1 cellular context compared by ENCODE assay signal in genomic region chr18:9823805-9824473, GRCh38.
TF ChIP-seq lines count a peak whose summit lies in the region.

No MANE protein-coding gene starts in this region.

TF ChIP-seq in K562, 482 proteins besides CTCF, POLR2A, EP300 and RAD21 (continued from another document and continues in another):
- no peak for TF ChIP-seq ZNF639 (CRISPR knock-in tag; conservative IDR thresholded peaks at IDR 0.05 in 1 of 2, IDR thresholded peaks at IDR 0.05 in 1 of 2)
- TF ChIP-seq ZNF512 (tag; IDR thresholded peaks at IDR 0.05) = no peak
- TF ChIP-seq ZNF133 (CRISPR knock-in tag; IDR thresholded peaks at IDR 0.05) = no peak
- no peak for TF ChIP-seq THAP12 (CRISPR knock-in tag; IDR thresholded peaks at IDR 0.05)
- TF ChIP-seq TAF9B (IDR thresholded peaks at IDR 0.05; ENCODE audit: partially characterized antibody) = no peak
- no peak for TF ChIP-seq SMAD2 (IDR thresholded peaks at IDR 0.05; ENCODE audit: low read depth, low read length)
- TF ChIP-seq L3MBTL2 (IDR thresholded peaks at IDR 0.05) = no peak
- no peak for TF ChIP-seq ZNF445 (CRISPR knock-in tag; IDR thresholded peaks at IDR 0.05; ENCODE audit: low read depth)
- TF ChIP-seq KAT2B (IDR thresholded peaks at IDR 0.05; ENCODE audit: low read depth, low read length) = no peak
- TF ChIP-seq PHF8 (IDR thresholded peaks at IDR 0.05; ENCODE audit: borderline replicate concordance, low read length) = no peak
- no peak for TF ChIP-seq KLF10 (CRISPR knock-in tag; IDR thresholded peaks at IDR 0.05)
- no peak for TF ChIP-seq CUX1 (CRISPR knock-in tag; IDR thresholded peaks at IDR 0.05)
- TF ChIP-seq MCM5 (IDR thresholded peaks at IDR 0.05; ENCODE audit: low read depth) = no peak
- TF ChIP-seq MCM2 (IDR thresholded peaks at IDR 0.05; ENCODE audit: low read depth) = no peak
- TF ChIP-seq TAF15 (IDR thresholded peaks at IDR 0.05; ENCODE audit: low read depth, low read length) = no peak
- TF ChIP-seq ZNF644 (tag; IDR thresholded peaks at IDR 0.05; ENCODE audit: low read depth) = 0 out of 2 replicates have a peak, but pooled peaks have one; percentile 68
- no peak for TF ChIP-seq KDM1A (IDR thresholded peaks at IDR 0.05)
- no peak for TF ChIP-seq TARDBP (IDR thresholded peaks at IDR 0.05)
- no peak for TF ChIP-seq GABPB1 (CRISPR knock-in tag; IDR thresholded peaks at IDR 0.05)
- no peak for TF ChIP-seq ZNF121 (CRISPR knock-in tag; conservative IDR thresholded peaks at IDR 0.05)
- no peak for TF ChIP-seq ZNF124 (CRISPR knock-in tag; IDR thresholded peaks at IDR 0.05)
- no peak for TF ChIP-seq ZC3H4 (CRISPR knock-in tag; IDR thresholded peaks at IDR 0.05; ENCODE audit: borderline replicate concordance)
- 0 out of 2 replicates have a peak, but pooled peaks have one; percentile 52 for TF ChIP-seq ZBTB17 (CRISPR knock-in tag; IDR thresholded peaks at IDR 0.05)
- TF ChIP-seq RNF219 (CRISPR knock-in tag; IDR thresholded peaks at IDR 0.05) = no peak
- TF ChIP-seq ZNF212 (CRISPR knock-in tag; IDR thresholded peaks at IDR 0.05) = no peak
- TF ChIP-seq TAF7 (tag; IDR thresholded peaks at IDR 0.05) = no peak
- no peak for TF ChIP-seq CREB5 (CRISPR knock-in tag; IDR thresholded peaks at IDR 0.05)
- no peak for TF ChIP-seq SIX5 (IDR thresholded peaks at IDR 0.05; ENCODE audit: borderline replicate concordance in 1 of 2, insufficient read depth in 1 of 2, low read depth in 1 of 2, low read length in 2 of 2)
- TF ChIP-seq NR4A1 (CRISPR knock-in tag; IDR thresholded peaks at IDR 0.05) = no peak
- TF ChIP-seq NR4A1 (tag; IDR thresholded peaks at IDR 0.05) = no peak
- TF ChIP-seq TRIM25 (IDR thresholded peaks at IDR 0.05; ENCODE audit: borderline replicate concordance) = peak; percentile 89; the same call in 1 of the 2 replicates
- no peak for TF ChIP-seq HDAC6 (IDR thresholded peaks at IDR 0.05; ENCODE audit: low read depth, low read length)
- no peak for TF ChIP-seq ZNF197 (CRISPR knock-in tag; IDR thresholded peaks at IDR 0.05; ENCODE audit: low read depth)
- TF ChIP-seq ZFP30 (CRISPR knock-in tag; IDR thresholded peaks at IDR 0.05; ENCODE audit: borderline replicate concordance) = no peak
- no peak for TF ChIP-seq ZBED1 (IDR thresholded peaks at IDR 0.05)
- no peak for TF ChIP-seq ZNF146 (CRISPR knock-in tag; IDR thresholded peaks at IDR 0.05; ENCODE audit: unreplicated experiment)
- no peak for TF ChIP-seq NFE2L1 (tag; IDR thresholded peaks at IDR 0.05; ENCODE audit: borderline replicate concordance, low read depth)
- no peak for TF ChIP-seq PREB (CRISPR knock-in tag; IDR thresholded peaks at IDR 0.05)
- no peak for TF ChIP-seq POLR2G (IDR thresholded peaks at IDR 0.05; ENCODE audit: low read depth, low read length)
- TF ChIP-seq ATF1 (CRISPR knock-in tag; IDR thresholded peaks at IDR 0.05) = no peak
- no peak for TF ChIP-seq ATF1 (tag; IDR thresholded peaks at IDR 0.05)
- TF ChIP-seq NR1H2 (CRISPR knock-in tag; IDR thresholded peaks at IDR 0.05) = no peak
- no peak for TF ChIP-seq FOS (IDR thresholded peaks at IDR 0.05; ENCODE audit: extremely low read depth, insufficient read length)
- TF ChIP-seq MCM7 (IDR thresholded peaks at IDR 0.05) = peak in 1 of 2 experiments; percentile 84; a peak in 1 of 4 replicates
- TF ChIP-seq PTRF (tag; IDR thresholded peaks at IDR 0.05) = no peak
- peak; percentile 63; the same call in 1 of the 2 replicates for TF ChIP-seq MYBL2 (IDR thresholded peaks at IDR 0.05; ENCODE audit: low read depth)
- TF ChIP-seq MYBL2 (CRISPR knock-in tag; IDR thresholded peaks at IDR 0.05; ENCODE audit: borderline replicate concordance) = no peak
- peak; percentile 29; the same call in 1 of the 2 replicates for TF ChIP-seq ZEB2 (IDR thresholded peaks at IDR 0.05)
- TF ChIP-seq NCOA4 (IDR thresholded peaks at IDR 0.05; ENCODE audit: partially characterized antibody) = peak; percentile 85
- TF ChIP-seq LCOR (CRISPR knock-in tag; IDR thresholded peaks at IDR 0.05) = no peak
- no peak for TF ChIP-seq USF1 (CRISPR knock-in tag; IDR thresholded peaks at IDR 0.05)
